22 cellular contexts compared by ENCODE assay signal in genomic region chr15:98746375-98746679, GRCh38.
DNase-seq lines count a peak whose midpoint lies in the region; ATAC-seq and TF ChIP-seq lines count a peak whose summit lies in the region.
"Had no signal": no experiment of that assay in that cellular context is flagged by ENCODE, and none has a peak within 500 bp of the region (broad histone marks: within the 10 kb centered on the region; RNA-seq: fewer than 3 reads in every experiment).

No MANE protein-coding gene starts in this region.

- H3K79me1 ChIP-seq in mesenchymal stem cell (replicated peaks; ENCODE audit: low read length, poor library complexity, severe bottlenecking): peaks cover 28% of the 10 kb centered on the region

- H3K36me3 ChIP-seq in body of pancreas (replicated peaks in 1 of 2; ENCODE audit: insufficient read depth in 1 of 2, low read depth in 2 of 2) (no peaks in the 10 kb centered on the region), mesenchymal stem cell (ENCODE audit: control insufficient read depth in 1 of 2, insufficient read depth in 2 of 2, low read depth in 1 of 2, low read length in 2 of 2) (no peaks in the 10 kb centered on the region), aorta (ENCODE audit: control insufficient read depth in 1 of 2, insufficient read depth in 2 of 2, low read length in 1 of 2) (no peaks in the 10 kb centered on the region)
- H3K36me3 ChIP-seq: brain microvascular endothelial cell, esophagus squamous epithelium had no signal

- no peak overlapping the region for H2BK15ac ChIP-seq in mesenchymal stem cell (ENCODE audit: low read depth, poor library complexity, severe bottlenecking)

- H3K4me1 ChIP-seq in body of pancreas: peaks cover 30% of the 10 kb centered on the region
- peaks cover 12% of the 10 kb centered on the region for H3K4me1 ChIP-seq in mesenchymal stem cell (ENCODE audit: control insufficient read depth, insufficient read depth, low read depth, low read length)
- H3K4me1 ChIP-seq in aorta (ENCODE audit: control insufficient read depth in 1 of 2, insufficient read depth in 2 of 2, low read length in 2 of 2): peaks cover 4 to 9% of the 10 kb centered on the region in 2 donors

- no peak for DNase-seq in stimulated activated naive CD8-positive, alpha-beta T cell treated with anti-CD3 and anti-CD28 coated beads, Interleukin-15, amount 100 ng/mL, for 72 hours
- no peak for DNase-seq in stimulated activated naive CD8-positive, alpha-beta T cell treated with anti-CD3 and anti-CD28 coated beads, Interleukin-15, Interleukin-2, amounts not matched to agents 100 U/mL and 50 U/mL, for 24 hours
- DNase-seq in body of pancreas: peak in 1 of 4 donors; percentile 26
- DNase-seq in mesenchymal stem cell: no peak
- DNase-seq in aorta: no peak
- no peak for DNase-seq in NCI-H1092 (lab: John Stamatoyannopoulos, UW)
- no peak for DNase-seq in activated gamma-delta T cell (lab: John Stamatoyannopoulos, UW)
- DNase-seq: activated CD4-positive, CD25-positive, alpha-beta regulatory T cell treated with anti-CD3 and anti-CD28 coated beads, Interleukin-2, amount 50 U/mL, for 72 hours; activated CD8-positive, alpha-beta T cell treated with anti-CD3 and anti-CD28 coated beads, Interleukin-2, amount 10 ng/mL, durations not matched to agents 7 days and 5 days; activated effector memory CD4-positive, alpha-beta T cell treated with anti-CD3 and anti-CD28 coated beads, Interleukin-2, amount 50 U/mL, for 16 hours; activated naive CD8-positive, alpha-beta T cell treated with anti-CD3 and anti-CD28 coated beads, Interleukin-2, amount 50 U/mL, for 24 hours; activated T-cell treated with anti-CD3 and anti-CD28 coated beads for 4 hours; DMS79 treated with DMSO at 0.1 percent for 48 hours; effector memory CD8-positive, alpha-beta T cell; esophagus squamous epithelium; kidney glomerular epithelial cell; NCI-H1436; NCI-H446 treated with DMSO at 0.1 percent for 48 hours; SHP77 had no signal

- no peaks in the 10 kb centered on the region for H3K9me3 Mint-ChIP-seq in stimulated activated naive CD8-positive, alpha-beta T cell treated with anti-CD3 and anti-CD28 coated beads, Interleukin-15, amount 100 ng/mL, for 72 hours
- H3K9me3 Mint-ChIP-seq: activated naive CD8-positive, alpha-beta T cell treated with anti-CD3 and anti-CD28 coated beads, Interleukin-2, amount 50 U/mL, for 24 hours; effector memory CD8-positive, alpha-beta T cell; memory B cell had no signal

- no peak overlapping the region for H2BK12ac ChIP-seq in mesenchymal stem cell (ENCODE audit: low read length in 2 of 2)

- H3K9me3 ChIP-seq in body of pancreas (no peaks in the 10 kb centered on the region), mesenchymal stem cell (ENCODE audit: control insufficient read depth, low read length) (no peaks in the 10 kb centered on the region), aorta (ENCODE audit: control insufficient read depth, low read length) (no peaks in the 10 kb centered on the region)
- H3K9me3 ChIP-seq: esophagus squamous epithelium had no signal

- no peak overlapping the region for H2AFZ ChIP-seq in mesenchymal stem cell (ENCODE audit: low read depth, low read length)

- H3K23ac ChIP-seq in mesenchymal stem cell (ENCODE audit: low read length in 2 of 2): no peak overlapping the region

- no peak overlapping the region for H2BK120ac ChIP-seq in mesenchymal stem cell (ENCODE audit: low read depth, low read length)

- WGBS in body of pancreas, 2 donors: 44 to 45% methylated on average over 3 of the region's 3 CpGs
- 89% methylated on average over 3 of the region's 3 CpGs for WGBS in mesenchymal stem cell
- WGBS in aorta, 2 donors: 94 to 95% methylated on average over 3 of the region's 3 CpGs

- no peak overlapping the region for H3K4me2 ChIP-seq in mesenchymal stem cell (ENCODE audit: low read length, poor library complexity, severe bottlenecking)

- intact Hi-C loops in body of pancreas (cut with DNase I): no loop called here
- intact Hi-C loops in aorta (cut with DNase I): no loop called here

- H3K27ac ChIP-seq in body of pancreas (no peak overlapping the region), mesenchymal stem cell (ENCODE audit: low read length, poor library complexity, severe bottlenecking) (peak overlapping the region; percentile 17), aorta (ENCODE audit: low read depth in 1 of 2, low read length in 2 of 2) (no peak overlapping the region)
- H3K27ac ChIP-seq: brain microvascular endothelial cell had no signal

- H3K27me3 ChIP-seq in body of pancreas (no peaks in the 10 kb centered on the region), mesenchymal stem cell (ENCODE audit: control insufficient read depth in 1 of 2, insufficient read depth in 1 of 2, low read length in 2 of 2) (no peaks in the 10 kb centered on the region), aorta (ENCODE audit: control insufficient read depth in 1 of 2, insufficient read depth in 2 of 2, low read length in 1 of 2) (no peaks in the 10 kb centered on the region)
- H3K27me3 ChIP-seq: brain microvascular endothelial cell, esophagus squamous epithelium had no signal

- H4K91ac ChIP-seq in mesenchymal stem cell (ENCODE audit: low read length): no peak overlapping the region

- H2AK5ac ChIP-seq in mesenchymal stem cell (ENCODE audit: low read length, severe bottlenecking): no peak overlapping the region

- H3K18ac ChIP-seq in mesenchymal stem cell (ENCODE audit: low read depth in 1 of 2, low read length in 2 of 2): no peak overlapping the region

- H3K4me3 ChIP-seq in body of pancreas (no peak overlapping the region), mesenchymal stem cell (ENCODE audit: insufficient read depth in 1 of 2, low read depth in 1 of 2, low read length in 2 of 2) (no peak overlapping the region), aorta (ENCODE audit: low read length in 2 of 2) (no peak overlapping the region)
- H3K4me3 ChIP-seq: esophagus squamous epithelium had no signal

- no peak for TF ChIP-seq CTCF in body of pancreas (IDR thresholded peaks at IDR 0.05)

- peaks cover 66% of the 10 kb centered on the region for H3K4me1 Mint-ChIP-seq in stimulated activated naive CD8-positive, alpha-beta T cell treated with anti-CD3 and anti-CD28 coated beads, Interleukin-15, amount 100 ng/mL, for 72 hours

- no peaks in the 10 kb centered on the region for H3K27me3 Mint-ChIP-seq in stimulated activated naive CD8-positive, alpha-beta T cell treated with anti-CD3 and anti-CD28 coated beads, Interleukin-15, amount 100 ng/mL, for 72 hours
- H3K27me3 Mint-ChIP-seq: activated naive CD8-positive, alpha-beta T cell treated with anti-CD3 and anti-CD28 coated beads, Interleukin-2, amount 50 U/mL, for 24 hours had no signal

- H3K4ac ChIP-seq in mesenchymal stem cell (ENCODE audit: low read depth in 1 of 2, low read length in 2 of 2): no peak overlapping the region

- ATAC-seq in stimulated activated naive CD8-positive, alpha-beta T cell treated with anti-CD3 and anti-CD28 coated beads, Interleukin-15, amount 100 ng/mL, for 72 hours: peak; percentile 40
- ATAC-seq in stimulated activated naive CD8-positive, alpha-beta T cell treated with anti-CD3 and anti-CD28 coated beads, Interleukin-15, Interleukin-2, amounts not matched to agents 100 U/mL and 50 U/mL, for 24 hours: no peak
- ATAC-seq in body of pancreas (peak; percentile 27), aorta (ENCODE audit: low FRiP score) (no peak), HG02938 (IDR thresholded peaks at IDR 0.05; ENCODE audit: unreplicated experiment) (no peak)
- ATAC-seq: activated CD8-positive, alpha-beta T cell treated with anti-CD3 and anti-CD28 coated beads, Interleukin-2, amount 10 ng/mL, durations not matched to agents 7 days and 5 days; activated naive CD8-positive, alpha-beta T cell treated with anti-CD3 and anti-CD28 coated beads, Interleukin-2, amount 50 U/mL, for 24 hours; effector memory CD8-positive, alpha-beta T cell had no signal

- H3K9ac ChIP-seq in mesenchymal stem cell (ENCODE audit: low read length): no peak overlapping the region

- no peak overlapping the region for H4K8ac ChIP-seq in mesenchymal stem cell (ENCODE audit: low read length)

- H3K27ac Mint-ChIP-seq in stimulated activated naive CD8-positive, alpha-beta T cell treated with anti-CD3 and anti-CD28 coated beads, Interleukin-15, amount 100 ng/mL, for 72 hours: no peak overlapping the region
- H3K27ac Mint-ChIP-seq: activated CD8-positive, alpha-beta T cell treated with anti-CD3 and anti-CD28 coated beads, Interleukin-2, amount 10 ng/mL, durations not matched to agents 7 days and 5 days; activated naive CD8-positive, alpha-beta T cell treated with anti-CD3 and anti-CD28 coated beads, Interleukin-2, amount 50 U/mL, for 24 hours; effector memory CD8-positive, alpha-beta T cell; memory B cell had no signal

- H3K4me3 Mint-ChIP-seq in stimulated activated naive CD8-positive, alpha-beta T cell treated with anti-CD3 and anti-CD28 coated beads, Interleukin-15, amount 100 ng/mL, for 72 hours: no peak overlapping the region
- H3K4me3 Mint-ChIP-seq: activated CD8-positive, alpha-beta T cell treated with anti-CD3 and anti-CD28 coated beads, Interleukin-2, amount 10 ng/mL, durations not matched to agents 7 days and 5 days; activated naive CD8-positive, alpha-beta T cell treated with anti-CD3 and anti-CD28 coated beads, Interleukin-2, amount 50 U/mL, for 24 hours; effector memory CD8-positive, alpha-beta T cell; memory B cell had no signal

- H3K14ac ChIP-seq in mesenchymal stem cell (ENCODE audit: low read length in 2 of 2): no peak overlapping the region

- no peak for TF ChIP-seq POLR2A in body of pancreas (IDR thresholded peaks at IDR 0.05)

- H2BK5ac ChIP-seq in mesenchymal stem cell (ENCODE audit: low read depth, low read length, poor library complexity, severe bottlenecking): no peak overlapping the region

Comparison
In these comparisons a context has a peak if more than half of its experiments do, and no peak if none do; other contexts are left out.
1. ATAC-seq: peak in stimulated activated naive CD8-positive, alpha-beta T cell treated with anti-CD3 and anti-CD28 coated beads, Interleukin-15, amount 100 ng/mL, for 72 hours (single experiment) and body of pancreas (single experiment); none in stimulated activated naive CD8-positive, alpha-beta T cell treated with anti-CD3 and anti-CD28 coated beads, Interleukin-15, Interleukin-2, amounts not matched to agents 100 U/mL and 50 U/mL, for 24 hours (single experiment), aorta (single experiment) and HG02938 (single experiment).